1 cellular context compared by ENCODE assay signal in genomic region chr16:52581530-52581929, GRCh38.
TF ChIP-seq lines count a peak whose summit lies in the region.

No MANE protein-coding gene starts in this region.

TF ChIP-seq in HepG2, 621 proteins besides CTCF, POLR2A, EP300 and RAD21 (continued from another document and continues in another):
- TF ChIP-seq MYNN (CRISPR knock-in tag; IDR thresholded peaks at IDR 0.05; ENCODE audit: low read depth), result no peak
- peak; percentile 39; the same call in 1 of the 2 replicates for TF ChIP-seq FOXA3 (CRISPR knock-in tag; IDR thresholded peaks at IDR 0.05)
- TF ChIP-seq BATF2 (CRISPR knock-in tag; IDR thresholded peaks at IDR 0.05), result no peak
- no peak for TF ChIP-seq ZNF251 (CRISPR knock-in tag; IDR thresholded peaks at IDR 0.05)
- TF ChIP-seq MAZ (IDR thresholded peaks at IDR 0.05; ENCODE audit: borderline replicate concordance, low read depth, low read length), result no peak
- no peak for TF ChIP-seq MAZ (CRISPR knock-in tag; IDR thresholded peaks at IDR 0.05; ENCODE audit: low read depth)
- peak; percentile 44; the same call in 1 of the 2 replicates for TF ChIP-seq ZNF331 (CRISPR knock-in tag; IDR thresholded peaks at IDR 0.05)
- TF ChIP-seq NCOA2 (CRISPR knock-in tag; IDR thresholded peaks at IDR 0.05), result no peak
- no peak for TF ChIP-seq CAMTA2 (CRISPR knock-in tag; IDR thresholded peaks at IDR 0.05; ENCODE audit: borderline replicate concordance)
- 0 out of 2 replicates have a peak, but pooled peaks have one; percentile 25 for TF ChIP-seq MIER2 (CRISPR knock-in tag; IDR thresholded peaks at IDR 0.05)
- TF ChIP-seq YEATS4 (CRISPR knock-in tag; IDR thresholded peaks at IDR 0.05; ENCODE audit: borderline replicate concordance), result no peak
- TF ChIP-seq SMC3 (IDR thresholded peaks at IDR 0.05; ENCODE audit: low read length), result peak; percentile 99
- TF ChIP-seq ASH2L (IDR thresholded peaks at IDR 0.05; ENCODE audit: insufficient read length, low read depth, low read length), result no peak
- TF ChIP-seq NAIF1 (CRISPR knock-in tag; IDR thresholded peaks at IDR 0.05; ENCODE audit: borderline replicate concordance), result no peak
- no peak for TF ChIP-seq RFX3 (CRISPR knock-in tag; IDR thresholded peaks at IDR 0.05)
- TF ChIP-seq ARHGAP35 (CRISPR knock-in tag; IDR thresholded peaks at IDR 0.05; ENCODE audit: borderline replicate concordance), result no peak
- TF ChIP-seq GLMP (CRISPR knock-in tag; IDR thresholded peaks at IDR 0.05; ENCODE audit: borderline replicate concordance), result no peak
- no peak for TF ChIP-seq ZXDC (CRISPR knock-in tag; IDR thresholded peaks at IDR 0.05)
- TF ChIP-seq NFATC3 (CRISPR knock-in tag; IDR thresholded peaks at IDR 0.05), result no peak
- no peak for TF ChIP-seq NCOR1 (IDR thresholded peaks at IDR 0.05; ENCODE audit: borderline replicate concordance, low read length)
- no peak for TF ChIP-seq BRF2 (CRISPR knock-in tag; IDR thresholded peaks at IDR 0.05)
- TF ChIP-seq ZNF496 (CRISPR knock-in tag; IDR thresholded peaks at IDR 0.05; ENCODE audit: insufficient replicate concordance), result no peak
- no peak for TF ChIP-seq JUND (CRISPR knock-in tag; IDR thresholded peaks at IDR 0.05)
- no peak for TF ChIP-seq ZNF543 (CRISPR knock-in tag; IDR thresholded peaks at IDR 0.05)
- TF ChIP-seq HNRNPK (IDR thresholded peaks at IDR 0.05; ENCODE audit: low read depth, low read length, poor library complexity, severe bottlenecking), result no peak
- TF ChIP-seq ZSCAN9 (CRISPR knock-in tag; IDR thresholded peaks at IDR 0.05; ENCODE audit: borderline replicate concordance), result no peak
- TF ChIP-seq ZNF256 (CRISPR knock-in tag; conservative IDR thresholded peaks at IDR 0.05), result no peak
- TF ChIP-seq ZNF30 (CRISPR knock-in tag; IDR thresholded peaks at IDR 0.05), result no peak
- no peak for TF ChIP-seq FOSL1 (CRISPR knock-in tag; IDR thresholded peaks at IDR 0.05; ENCODE audit: borderline replicate concordance)
- 0 out of 2 replicates have a peak, but pooled peaks have one; percentile 14 for TF ChIP-seq SAP130 (CRISPR knock-in tag; IDR thresholded peaks at IDR 0.05; ENCODE audit: low read depth)
- TF ChIP-seq, protein P1, sequence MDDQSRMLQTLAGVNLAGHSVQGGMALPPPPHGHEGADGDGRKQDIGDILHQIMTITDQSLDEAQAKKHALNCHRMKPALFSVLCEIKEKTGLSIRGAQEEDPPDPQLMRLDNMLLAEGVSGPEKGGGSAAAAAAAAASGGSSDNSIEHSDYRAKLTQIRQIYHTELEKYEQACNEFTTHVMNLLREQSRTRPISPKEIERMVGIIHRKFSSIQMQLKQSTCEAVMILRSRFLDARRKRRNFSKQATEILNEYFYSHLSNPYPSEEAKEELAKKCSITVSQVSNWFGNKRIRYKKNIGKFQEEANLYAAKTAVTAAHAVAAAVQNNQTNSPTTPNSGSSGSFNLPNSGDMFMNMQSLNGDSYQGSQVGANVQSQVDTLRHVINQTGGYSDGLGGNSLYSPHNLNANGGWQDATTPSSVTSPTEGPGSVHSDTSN (CRISPR knock-in tag; IDR thresholded peaks at IDR 0.05; ENCODE audit: borderline replicate concordance), result no peak
- no peak for TF ChIP-seq ZMYM2 (CRISPR knock-in tag; IDR thresholded peaks at IDR 0.05)
- TF ChIP-seq PCBP2 (optimal IDR thresholded peaks at IDR 0.05; ENCODE audit: low read depth, low read length, poor library complexity, severe bottlenecking), result no peak
- TF ChIP-seq ZSCAN22 (CRISPR knock-in tag; IDR thresholded peaks at IDR 0.05), result no peak
- TF ChIP-seq, protein P2, sequence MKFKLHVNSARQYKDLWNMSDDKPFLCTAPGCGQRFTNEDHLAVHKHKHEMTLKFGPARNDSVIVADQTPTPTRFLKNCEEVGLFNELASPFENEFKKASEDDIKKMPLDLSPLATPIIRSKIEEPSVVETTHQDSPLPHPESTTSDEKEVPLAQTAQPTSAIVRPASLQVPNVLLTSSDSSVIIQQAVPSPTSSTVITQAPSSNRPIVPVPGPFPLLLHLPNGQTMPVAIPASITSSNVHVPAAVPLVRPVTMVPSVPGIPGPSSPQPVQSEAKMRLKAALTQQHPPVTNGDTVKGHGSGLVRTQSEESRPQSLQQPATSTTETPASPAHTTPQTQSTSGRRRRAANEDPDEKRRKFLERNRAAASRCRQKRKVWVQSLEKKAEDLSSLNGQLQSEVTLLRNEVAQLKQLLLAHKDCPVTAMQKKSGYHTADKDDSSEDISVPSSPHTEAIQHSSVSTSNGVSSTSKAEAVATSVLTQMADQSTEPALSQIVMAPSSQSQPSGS (CRISPR knock-in tag; IDR thresholded peaks at IDR 0.05), result 0 out of 2 replicates have a peak, but pooled peaks have one; percentile 48
- TF ChIP-seq ZNF558 (CRISPR knock-in tag; IDR thresholded peaks at IDR 0.05; ENCODE audit: borderline replicate concordance), result no peak
- TF ChIP-seq, protein P3, sequence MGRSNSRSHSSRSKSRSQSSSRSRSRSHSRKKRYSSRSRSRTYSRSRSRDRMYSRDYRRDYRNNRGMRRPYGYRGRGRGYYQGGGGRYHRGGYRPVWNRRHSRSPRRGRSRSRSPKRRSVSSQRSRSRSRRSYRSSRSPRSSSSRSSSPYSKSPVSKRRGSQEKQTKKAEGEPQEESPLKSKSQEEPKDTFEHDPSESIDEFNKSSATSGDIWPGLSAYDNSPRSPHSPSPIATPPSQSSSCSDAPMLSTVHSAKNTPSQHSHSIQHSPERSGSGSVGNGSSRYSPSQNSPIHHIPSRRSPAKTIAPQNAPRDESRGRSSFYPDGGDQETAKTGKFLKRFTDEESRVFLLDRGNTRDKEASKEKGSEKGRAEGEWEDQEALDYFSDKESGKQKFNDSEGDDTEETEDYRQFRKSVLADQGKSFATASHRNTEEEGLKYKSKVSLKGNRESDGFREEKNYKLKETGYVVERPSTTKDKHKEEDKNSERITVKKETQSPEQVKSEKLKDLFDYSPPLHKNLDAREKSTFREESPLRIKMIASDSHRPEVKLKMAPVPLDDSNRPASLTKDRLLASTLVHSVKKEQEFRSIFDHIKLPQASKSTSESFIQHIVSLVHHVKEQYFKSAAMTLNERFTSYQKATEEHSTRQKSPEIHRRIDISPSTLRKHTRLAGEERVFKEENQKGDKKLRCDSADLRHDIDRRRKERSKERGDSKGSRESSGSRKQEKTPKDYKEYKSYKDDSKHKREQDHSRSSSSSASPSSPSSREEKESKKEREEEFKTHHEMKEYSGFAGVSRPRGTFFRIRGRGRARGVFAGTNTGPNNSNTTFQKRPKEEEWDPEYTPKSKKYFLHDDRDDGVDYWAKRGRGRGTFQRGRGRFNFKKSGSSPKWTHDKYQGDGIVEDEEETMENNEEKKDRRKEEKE (IDR thresholded peaks at IDR 0.05), result no peak
- TF ChIP-seq ZNF431 (CRISPR knock-in tag; IDR thresholded peaks at IDR 0.05; ENCODE audit: borderline replicate concordance, low read depth), result no peak
- TF ChIP-seq ZNF160 (CRISPR knock-in tag; IDR thresholded peaks at IDR 0.05), result no peak
- TF ChIP-seq MTA1 (CRISPR knock-in tag; IDR thresholded peaks at IDR 0.05; ENCODE audit: borderline replicate concordance), result no peak
- no peak for TF ChIP-seq ZNF343 (CRISPR knock-in tag; IDR thresholded peaks at IDR 0.05)
- no peak for TF ChIP-seq FOXA1 (IDR thresholded peaks at IDR 0.05)
- peak; percentile 34; the same call in 1 of the 2 replicates for TF ChIP-seq FOXA1 (CRISPR knock-in tag; IDR thresholded peaks at IDR 0.05)
- no peak for TF ChIP-seq ETV6 (CRISPR knock-in tag; conservative IDR thresholded peaks at IDR 0.05)
- TF ChIP-seq, protein P4, sequence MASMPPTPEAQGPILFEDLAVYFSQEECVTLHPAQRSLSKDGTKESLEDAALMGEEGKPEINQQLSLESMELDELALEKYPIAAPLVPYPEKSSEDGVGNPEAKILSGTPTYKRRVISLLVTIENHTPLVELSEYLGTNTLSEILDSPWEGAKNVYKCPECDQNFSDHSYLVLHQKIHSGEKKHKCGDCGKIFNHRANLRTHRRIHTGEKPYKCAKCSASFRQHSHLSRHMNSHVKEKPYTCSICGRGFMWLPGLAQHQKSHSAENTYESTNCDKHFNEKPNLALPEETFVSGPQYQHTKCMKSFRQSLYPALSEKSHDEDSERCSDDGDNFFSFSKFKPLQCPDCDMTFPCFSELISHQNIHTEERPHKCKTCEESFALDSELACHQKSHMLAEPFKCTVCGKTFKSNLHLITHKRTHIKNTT (CRISPR knock-in tag; IDR thresholded peaks at IDR 0.05), result no peak
- TF ChIP-seq ZNF619 (CRISPR knock-in tag; IDR thresholded peaks at IDR 0.05), result no peak
- TF ChIP-seq RBFOX2 (IDR thresholded peaks at IDR 0.05; ENCODE audit: low read depth, low read length), result no peak
- TF ChIP-seq ZNF326 (CRISPR knock-in tag; IDR thresholded peaks at IDR 0.05; ENCODE audit: borderline replicate concordance), result no peak
- TF ChIP-seq GATA4 (IDR thresholded peaks at IDR 0.05; ENCODE audit: borderline replicate concordance, low read depth), result no peak
- TF ChIP-seq, protein P5, sequence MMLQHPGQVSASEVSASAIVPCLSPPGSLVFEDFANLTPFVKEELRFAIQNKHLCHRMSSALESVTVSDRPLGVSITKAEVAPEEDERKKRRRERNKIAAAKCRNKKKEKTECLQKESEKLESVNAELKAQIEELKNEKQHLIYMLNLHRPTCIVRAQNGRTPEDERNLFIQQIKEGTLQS (CRISPR knock-in tag; IDR thresholded peaks at IDR 0.05), result no peak
- TF ChIP-seq NFKBIZ (CRISPR knock-in tag; IDR thresholded peaks at IDR 0.05), result no peak
- no peak for TF ChIP-seq GPBP1L1 (CRISPR knock-in tag; IDR thresholded peaks at IDR 0.05)
- TF ChIP-seq, protein P6, sequence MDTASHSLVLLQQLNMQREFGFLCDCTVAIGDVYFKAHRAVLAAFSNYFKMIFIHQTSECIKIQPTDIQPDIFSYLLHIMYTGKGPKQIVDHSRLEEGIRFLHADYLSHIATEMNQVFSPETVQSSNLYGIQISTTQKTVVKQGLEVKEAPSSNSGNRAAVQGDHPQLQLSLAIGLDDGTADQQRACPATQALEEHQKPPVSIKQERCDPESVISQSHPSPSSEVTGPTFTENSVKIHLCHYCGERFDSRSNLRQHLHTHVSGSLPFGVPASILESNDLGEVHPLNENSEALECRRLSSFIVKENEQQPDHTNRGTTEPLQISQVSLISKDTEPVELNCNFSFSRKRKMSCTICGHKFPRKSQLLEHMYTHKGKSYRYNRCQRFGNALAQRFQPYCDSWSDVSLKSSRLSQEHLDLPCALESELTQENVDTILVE (CRISPR knock-in tag; IDR thresholded peaks at IDR 0.05), result 0 out of 2 replicates have a peak, but pooled peaks have one; percentile 33
- TF ChIP-seq PITX1 (CRISPR knock-in tag; IDR thresholded peaks at IDR 0.05), result no peak
- TF ChIP-seq ZNF703 (CRISPR knock-in tag; IDR thresholded peaks at IDR 0.05; ENCODE audit: borderline replicate concordance), result no peak
